In genomic region chr3:123620338-123620737, GRCh38 we compare ENCODE assay signal across 12 cellular contexts. TPM values are rescaled to one million over a fixed set of nuclear protein-coding genes. Genes with fewer than 3 reads are reported as not detected.
DNase-seq lines count a peak whose midpoint lies in the region; ATAC-seq and FAIRE-seq lines count a peak whose summit lies in the region.
"Had no signal": no experiment of that assay in that cellular context is flagged by ENCODE, and none has a peak within 500 bp of the region (broad histone marks: within the 10 kb centered on the region; RNA-seq: fewer than 3 reads in every experiment).

No MANE protein-coding gene starts in this region.

- H3K4me3 Mint-ChIP-seq in immature natural killer cell: no peak overlapping the region
- H3K4me3 Mint-ChIP-seq in activated naive CD8-positive, alpha-beta T cell treated with anti-CD3 and anti-CD28 coated beads, Interleukin-2, amount 50 U/mL, for 24 hours: no peak overlapping the region

- FAIRE-seq in RCC 7860 (lab: Jason Lieb, UNC): no peak
- FAIRE-seq: G401.6 had no signal

- no peaks in the 10 kb centered on the region for H3K36me3 Mint-ChIP-seq in immature natural killer cell
- no peaks in the 10 kb centered on the region for H3K36me3 Mint-ChIP-seq in activated naive CD8-positive, alpha-beta T cell treated with anti-CD3 and anti-CD28 coated beads, Interleukin-2, amount 50 U/mL, for 24 hours (ENCODE audit: low read depth)

- H3K27ac ChIP-seq in caudate nucleus (ENCODE audit: low read depth, low read length): peak overlapping the region; percentile 83

- peak; percentile 77 for ATAC-seq in sciatic nerve
- no peak for ATAC-seq in activated naive CD8-positive, alpha-beta T cell treated with anti-CD3 and anti-CD28 coated beads, Interleukin-2, amount 50 U/mL, for 24 hours

- H3K9me3 Mint-ChIP-seq in immature natural killer cell: no peaks in the 10 kb centered on the region
- H3K9me3 Mint-ChIP-seq in activated naive CD8-positive, alpha-beta T cell treated with anti-CD3 and anti-CD28 coated beads, Interleukin-2, amount 50 U/mL, for 24 hours: no peaks in the 10 kb centered on the region

- intact Hi-C loops in sciatic nerve (cut with DNase I): no loop called here

- H3K4me1 Mint-ChIP-seq in immature natural killer cell: no peaks in the 10 kb centered on the region
- H3K4me1 Mint-ChIP-seq in activated naive CD8-positive, alpha-beta T cell treated with anti-CD3 and anti-CD28 coated beads, Interleukin-2, amount 50 U/mL, for 24 hours: no peaks in the 10 kb centered on the region

- DNase-seq in COLO829 (ENCODE audit: low spot score) (peak; percentile 97), caudate nucleus (lab: John Stamatoyannopoulos, UW) (peak in 21 of 61 donors; percentile 15 to 65 (median 25)), inferior parietal cortex (ENCODE audit: extremely low spot score) (peak; percentile 60), sciatic nerve (ENCODE audit: low spot score) (no peak), RCC 7860 (ENCODE audit: low spot score) (no peak), immature natural killer cell (no peak), NCI-H748 treated with DMSO at 0.1 percent for 48 hours (lab: John Stamatoyannopoulos, UW) (no peak)
- no peak for DNase-seq in activated naive CD8-positive, alpha-beta T cell treated with anti-CD3 and anti-CD28 coated beads, Interleukin-2, amount 50 U/mL, for 24 hours
- DNase-seq: activated CD4-positive, alpha-beta T cell treated with anti-CD3 and anti-CD28 coated beads for 48 hours; activated gamma-delta T cell; NCI-H1092 had no signal

- H3K27me3 Mint-ChIP-seq in immature natural killer cell (ENCODE audit: low read depth in 3 of 3): peaks cover 0 to 2% (median 1%) of the 10 kb centered on the region in 3 donors
- no peaks in the 10 kb centered on the region for H3K27me3 Mint-ChIP-seq in activated naive CD8-positive, alpha-beta T cell treated with anti-CD3 and anti-CD28 coated beads, Interleukin-2, amount 50 U/mL, for 24 hours

- no peak overlapping the region for H3K27ac Mint-ChIP-seq in immature natural killer cell
- no peak overlapping the region for H3K27ac Mint-ChIP-seq in activated naive CD8-positive, alpha-beta T cell treated with anti-CD3 and anti-CD28 coated beads, Interleukin-2, amount 50 U/mL, for 24 hours

RNA-seq across cellular contexts. Expression of gene HACD2, which starts 35.5 kb away (rescaled TPM):
- total RNA-seq in sciatic nerve: 27.9 TPM
- 10 to 100 TPM; 19.3 to 37.0 (median 25.3) TPM for polyA plus RNA-seq in immature natural killer cell

Comparison
In these comparisons a context has a peak if more than half of its experiments do, and no peak if none do; other contexts are left out.
1. DNase-seq: peak in COLO829 (single experiment) and inferior parietal cortex (single experiment); none in sciatic nerve (single experiment), RCC 7860 (single experiment), immature natural killer cell (0 of 3), NCI-H748 treated with DMSO at 0.1 percent for 48 hours (single experiment) and activated naive CD8-positive, alpha-beta T cell treated with anti-CD3 and anti-CD28 coated beads, Interleukin-2, amount 50 U/mL, for 24 hours (single experiment).